In the genomic region with DNA sequence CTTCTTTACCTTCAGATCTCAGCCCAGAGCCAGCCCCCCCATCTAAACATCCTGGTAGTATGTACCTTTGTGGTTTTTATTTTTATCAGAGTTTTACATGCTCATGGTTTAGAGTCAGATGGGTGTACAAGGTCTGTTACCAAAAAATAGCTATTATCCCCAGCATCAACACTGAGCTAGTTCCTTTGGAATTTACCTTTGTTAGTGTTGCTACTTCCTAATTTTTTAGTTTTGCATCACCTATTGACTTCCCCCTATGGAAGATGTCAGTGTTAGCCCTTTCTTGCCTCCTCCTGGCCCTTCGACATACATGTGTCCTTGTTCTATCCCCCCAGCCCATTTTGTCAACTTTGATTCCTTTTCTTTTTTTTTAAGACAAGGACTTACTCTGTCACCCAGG, we compare ENCODE assay signal across 14 cellular contexts. TPM values are rescaled to one million over a fixed set of nuclear protein-coding genes. Genes with fewer than 3 reads are reported as not detected.
DNase-seq lines count a peak whose midpoint lies in the region; ATAC-seq and TF ChIP-seq lines count a peak whose summit lies in the region.
"Had no signal": no experiment of that assay in that cellular context is flagged by ENCODE, and none has a peak within 500 bp of the region (broad histone marks: within the 10 kb centered on the region; RNA-seq: fewer than 3 reads in every experiment).

No MANE protein-coding gene starts in this region.

- TF ChIP-seq POLR2A in right lobe of liver (IDR thresholded peaks at IDR 0.05) (no peak), body of pancreas (IDR thresholded peaks at IDR 0.05) (no peak)

- no peaks in the 10 kb centered on the region for H3K4me1 Mint-ChIP-seq in activated T-helper 17 cell treated with anti-CD3 and anti-CD28 coated beads, Interleukin-2, amount 50 U/mL, for 72 hours
- H3K4me1 Mint-ChIP-seq in neural crest cell, result peaks cover 30% of the 10 kb centered on the region
- H3K4me1 Mint-ChIP-seq in stimulated activated naive B cell treated with anti-CD40 and anti-IgM and Interleukin-4, amounts not matched to agents 10 μg/mL and 1 μg/mL and 100 μg/mL, for 72 hours, result peaks cover 29 to 33% of the 10 kb centered on the region in 2 donors
- H3K4me1 Mint-ChIP-seq in CD8-positive, alpha-beta T cell (ENCODE audit: low read depth), result peaks cover 16% of the 10 kb centered on the region

- no peak for TF ChIP-seq CTCF in liver (IDR thresholded peaks at IDR 0.05; ENCODE audit: low read depth, low read length, missing input control)
- TF ChIP-seq CTCF in right lobe of liver (IDR thresholded peaks at IDR 0.05), result no peak
- no peak for TF ChIP-seq CTCF in neural crest cell (conservative IDR thresholded peaks at IDR 0.05)
- no peak for TF ChIP-seq CTCF in body of pancreas (IDR thresholded peaks at IDR 0.05)
- TF ChIP-seq CTCF in CD8-positive, alpha-beta T cell (IDR thresholded peaks at IDR 0.05), result no peak

- POLR2A ChIA-PET in CD8-positive, alpha-beta T cell (lab: Charles Lee), result no interaction called here

- H3K36me3 Mint-ChIP-seq in activated T-helper 17 cell treated with anti-CD3 and anti-CD28 coated beads, Interleukin-2, amount 50 U/mL, for 72 hours (ENCODE audit: low read depth), result no peaks in the 10 kb centered on the region
- H3K36me3 Mint-ChIP-seq in neural crest cell (ENCODE audit: low read depth), result no peaks in the 10 kb centered on the region
- peaks cover 0 to 2% of the 10 kb centered on the region in 2 donors for H3K36me3 Mint-ChIP-seq in stimulated activated naive B cell treated with anti-CD40 and anti-IgM and Interleukin-4, amounts not matched to agents 10 μg/mL and 1 μg/mL and 100 μg/mL, for 72 hours
- H3K36me3 Mint-ChIP-seq in CD8-positive, alpha-beta T cell, result no peaks in the 10 kb centered on the region
- H3K36me3 Mint-ChIP-seq: CD4-positive, alpha-beta memory T cell had no signal

- CTCF ChIA-PET in CD8-positive, alpha-beta T cell (lab: Charles Lee), result interaction anchor here (0.7 to 4.6 kb wide), 13 partner anchors 9 to 178 kb away, joined by 3 to 30 read pairs (median 8); partner anchors contain the start of gene ADORA2A

- no peak overlapping the region for H3K9ac ChIP-seq in liver (ENCODE audit: low read depth in 1 of 2, low read length in 2 of 2)

- H3K9me3 Mint-ChIP-seq in activated T-helper 17 cell treated with anti-CD3 and anti-CD28 coated beads, Interleukin-2, amount 50 U/mL, for 72 hours, result no peaks in the 10 kb centered on the region
- no peaks in the 10 kb centered on the region for H3K9me3 Mint-ChIP-seq in neural crest cell
- no peaks in the 10 kb centered on the region for H3K9me3 Mint-ChIP-seq in stimulated activated naive B cell treated with anti-CD40 and anti-IgM and Interleukin-4, amounts not matched to agents 10 μg/mL and 1 μg/mL and 100 μg/mL, for 72 hours
- no peaks in the 10 kb centered on the region for H3K9me3 Mint-ChIP-seq in CD8-positive, alpha-beta T cell
- H3K9me3 Mint-ChIP-seq: CD4-positive, alpha-beta memory T cell; HFFc6 had no signal

- H3K27me3 ChIP-seq in liver (ENCODE audit: control insufficient read depth in 4 of 4, insufficient read depth in 4 of 4, low read length in 3 of 4) (no peaks in the 10 kb centered on the region), right lobe of liver (no peaks in the 10 kb centered on the region), body of pancreas (no peaks in the 10 kb centered on the region)
- no peaks in the 10 kb centered on the region for H3K27me3 ChIP-seq in effector memory CD4-positive, alpha-beta T cell (replicated peaks; ENCODE audit: control insufficient read depth, insufficient read depth, low read length, poor library complexity, severe bottlenecking)
- H3K27me3 ChIP-seq in CD8-positive, alpha-beta T cell (ENCODE audit: insufficient read depth, low read length), result no peaks in the 10 kb centered on the region

- H3K4me3 ChIP-seq in liver (ENCODE audit: low read depth in 1 of 3, low read length in 3 of 3) (no peak overlapping the region), right lobe of liver (no peak overlapping the region), body of pancreas (no peak overlapping the region)
- no peak overlapping the region for H3K4me3 ChIP-seq in effector memory CD4-positive, alpha-beta T cell (ENCODE audit: insufficient read depth, low read depth, low read length, poor library complexity, severe bottlenecking)
- no peak overlapping the region for H3K4me3 ChIP-seq in CD8-positive, alpha-beta T cell (ENCODE audit: low read depth, low read length)

- H3K4me1 ChIP-seq in liver (ENCODE audit: control insufficient read depth in 4 of 4, insufficient read depth in 4 of 4, low read length in 3 of 4), result peaks cover 9 to 95% (median 73%) of the 10 kb centered on the region in 4 donors
- H3K4me1 ChIP-seq in right lobe of liver, result peaks cover 0 to 99% (median 44%) of the 10 kb centered on the region in 4 donors
- H3K4me1 ChIP-seq in body of pancreas, result no peaks in the 10 kb centered on the region
- no peaks in the 10 kb centered on the region for H3K4me1 ChIP-seq in effector memory CD4-positive, alpha-beta T cell (ENCODE audit: control insufficient read depth, insufficient read depth, low read length, poor library complexity, severe bottlenecking)
- H3K4me1 ChIP-seq in CD8-positive, alpha-beta T cell (ENCODE audit: insufficient read depth, low read length), result peaks cover 14% of the 10 kb centered on the region

- no peak for TF ChIP-seq RAD21 in liver (IDR thresholded peaks at IDR 0.05)

- no peak for ATAC-seq in right lobe of liver
- no peak for ATAC-seq in activated T-helper 17 cell treated with anti-CD3 and anti-CD28 coated beads, Interleukin-2, amount 50 U/mL, for 72 hours (replicated peaks)
- ATAC-seq in stimulated activated naive B cell treated with anti-CD40 and anti-IgM and Interleukin-4, amounts not matched to agents 10 μg/mL and 1 μg/mL and 100 μg/mL, for 72 hours (replicated peaks), result no peak
- ATAC-seq in body of pancreas, result no peak
- ATAC-seq in CD8-positive, alpha-beta T cell, result no peak

- intact Hi-C loops in right lobe of liver (cut with DNase I), result no loop called here
- intact Hi-C loops in body of pancreas (cut with DNase I), result no loop called here
- intact Hi-C loops in CD8-positive, alpha-beta T cell (cut with DNase I, micrococcal nuclease), result loop anchor here in 1 of 2 experiments (5.0 kb wide), 1 partner anchor 175 kb away; no protein-coding TSS in a partner anchor

- H3K27ac ChIP-seq in liver (ENCODE audit: low read depth in 1 of 2, low read length in 2 of 2) (peak overlapping the region; percentile 88 to 95), right lobe of liver (peak overlapping the region in 1 of 3 donors; percentile 78), body of pancreas (no peak overlapping the region)
- H3K27ac ChIP-seq in effector memory CD4-positive, alpha-beta T cell (ENCODE audit: insufficient read depth, low read length, poor library complexity, severe bottlenecking), result no peak overlapping the region
- no peak overlapping the region for H3K27ac ChIP-seq in CD8-positive, alpha-beta T cell (ENCODE audit: low read depth, low read length)
- H3K27ac ChIP-seq: 22Rv1 had no signal

- H3K9me3 ChIP-seq in liver (ENCODE audit: control insufficient read depth in 4 of 4, low read length in 3 of 4), result no peaks in the 10 kb centered on the region
- H3K9me3 ChIP-seq in right lobe of liver, result no peaks in the 10 kb centered on the region
- no peaks in the 10 kb centered on the region for H3K9me3 ChIP-seq in body of pancreas
- no peaks in the 10 kb centered on the region for H3K9me3 ChIP-seq in effector memory CD4-positive, alpha-beta T cell (ENCODE audit: control insufficient read depth, low read length)
- no peaks in the 10 kb centered on the region for H3K9me3 ChIP-seq in CD8-positive, alpha-beta T cell (ENCODE audit: low read length)

- 91% methylated on average over 1 of the region's 1 CpG for WGBS in liver
- 71% methylated on average over 1 of the region's 1 CpG for WGBS in right lobe of liver (ENCODE audit: insufficient coverage, low coverage, low lambda C conversion rate, missing lambda C conversion rate)
- WGBS in body of pancreas, 2 donors, result 75 to 79% methylated on average over 1 of the region's 1 CpG

- H3K36me3 ChIP-seq in liver (ENCODE audit: control insufficient read depth in 4 of 4, insufficient read depth in 3 of 4, low read depth in 1 of 4, low read length in 3 of 4), result peaks cover 0 to 9% (median 0%) of the 10 kb centered on the region in 4 donors
- peaks cover 0 to 37% (median 14%) of the 10 kb centered on the region in 4 donors for H3K36me3 ChIP-seq in right lobe of liver
- no peaks in the 10 kb centered on the region for H3K36me3 ChIP-seq in body of pancreas (replicated peaks in 1 of 2; ENCODE audit: insufficient read depth in 1 of 2, low read depth in 2 of 2)
- H3K36me3 ChIP-seq in effector memory CD4-positive, alpha-beta T cell (ENCODE audit: control insufficient read depth, insufficient read depth, low read length), result no peaks in the 10 kb centered on the region
- no peaks in the 10 kb centered on the region for H3K36me3 ChIP-seq in CD8-positive, alpha-beta T cell (ENCODE audit: insufficient read depth, low read length)

- H3K27ac Mint-ChIP-seq in activated T-helper 17 cell treated with anti-CD3 and anti-CD28 coated beads, Interleukin-2, amount 50 U/mL, for 72 hours, result peak overlapping the region; percentile 44
- peak overlapping the region; percentile 8 for H3K27ac Mint-ChIP-seq in neural crest cell (ENCODE audit: unreplicated experiment)
- peak overlapping the region; percentile 26 for H3K27ac Mint-ChIP-seq in stimulated activated naive B cell treated with anti-CD40 and anti-IgM and Interleukin-4, amounts not matched to agents 10 μg/mL and 1 μg/mL and 100 μg/mL, for 72 hours
- H3K27ac Mint-ChIP-seq in CD8-positive, alpha-beta T cell, result no peak overlapping the region
- H3K27ac Mint-ChIP-seq: CD4-positive, alpha-beta memory T cell; HFFc6 had no signal

- no peak overlapping the region for H3K4me3 Mint-ChIP-seq in activated T-helper 17 cell treated with anti-CD3 and anti-CD28 coated beads, Interleukin-2, amount 50 U/mL, for 72 hours
- peak overlapping the region; percentile 11 for H3K4me3 Mint-ChIP-seq in neural crest cell
- no peak overlapping the region for H3K4me3 Mint-ChIP-seq in stimulated activated naive B cell treated with anti-CD40 and anti-IgM and Interleukin-4, amounts not matched to agents 10 μg/mL and 1 μg/mL and 100 μg/mL, for 72 hours
- H3K4me3 Mint-ChIP-seq in CD8-positive, alpha-beta T cell, result no peak overlapping the region
- H3K4me3 Mint-ChIP-seq: CD4-positive, alpha-beta memory T cell; HFFc6 had no signal

- DNase-seq in right lobe of liver (no peak), neural crest cell (ENCODE audit: low read depth, low spot score) (no peak), body of pancreas (no peak)
- DNase-seq in stimulated activated naive B cell treated with anti-CD40 and anti-IgM and Interleukin-4, amounts not matched to agents 10 μg/mL and 1 μg/mL and 100 μg/mL, for 72 hours, result no peak
- no peak for DNase-seq in effector memory CD4-positive, alpha-beta T cell
- no peak for DNase-seq in CD8-positive, alpha-beta T cell

- H3K27me3 Mint-ChIP-seq in activated T-helper 17 cell treated with anti-CD3 and anti-CD28 coated beads, Interleukin-2, amount 50 U/mL, for 72 hours, result no peaks in the 10 kb centered on the region
- H3K27me3 Mint-ChIP-seq in neural crest cell (ENCODE audit: low read depth), result peaks cover 27% of the 10 kb centered on the region
- H3K27me3 Mint-ChIP-seq in stimulated activated naive B cell treated with anti-CD40 and anti-IgM and Interleukin-4, amounts not matched to agents 10 μg/mL and 1 μg/mL and 100 μg/mL, for 72 hours, result peaks cover 0 to 8% of the 10 kb centered on the region in 2 donors
- no peaks in the 10 kb centered on the region for H3K27me3 Mint-ChIP-seq in CD8-positive, alpha-beta T cell (ENCODE audit: low read depth)
- H3K27me3 Mint-ChIP-seq: CD4-positive, alpha-beta memory T cell had no signal

RNA-seq across cellular contexts. Expression of gene UPB1, which starts 7.4 kb away (rescaled TPM):
- total RNA-seq in liver (10 to 100 TPM in 1 of 2 donors, 1 to 10 TPM in 1; 7.1 to 67.6 TPM), right lobe of liver (100 to 1,000 TPM in 3 of 6 experiments, 10 to 100 TPM in 3; 50.6 to 169 (median 100) TPM), neural crest cell (0.20 TPM in 1 of 2 replicates, not detected in the other), body of pancreas (under 1 TPM in 1 of 2 donors, not detected in 1; 0.52 TPM)
- 100 to 1,000 TPM in 1 of 2 donors, 10 to 100 TPM in 1; 50.0 to 115 TPM for polyA plus RNA-seq in liver
- 1 to 10 TPM in 1 of 2 donors, not detected in 1; 1.5 TPM for total RNA-seq in activated T-helper 17 cell treated with anti-CD3 and anti-CD28 coated beads, Interleukin-2, amount 50 U/mL, for 72 hours
- total RNA-seq in CD8-positive, alpha-beta T cell, result 1 to 10 TPM; 3.4 to 3.7 TPM
- total RNA-seq: Daoy, H1, HT1080 had no signal
- polyA plus RNA-seq: CD4-positive, alpha-beta memory T cell had no signal

RNA-seq across cellular contexts. Expression of gene GUCD1, which starts 52.4 kb away (rescaled TPM):
- total RNA-seq in liver (100 to 1,000 TPM; 176 to 202 TPM), right lobe of liver (100 to 1,000 TPM in 5 of 6 experiments, 10 to 100 TPM in 1; 94.0 to 281 (median 213) TPM), neural crest cell (94.9 and 103 TPM in 2 replicates), body of pancreas (10 to 100 TPM; 44.4 to 58.7 TPM)
- polyA plus RNA-seq in liver, result 100 to 1,000 TPM; 118 to 182 TPM
- total RNA-seq in activated T-helper 17 cell treated with anti-CD3 and anti-CD28 coated beads, Interleukin-2, amount 50 U/mL, for 72 hours, result 100 to 1,000 TPM in 1 of 2 donors, 10 to 100 TPM in 1; 90.4 to 158 TPM
- total RNA-seq in CD8-positive, alpha-beta T cell, result 10 to 100 TPM; 62.4 to 66.5 TPM

RNA-seq across cellular contexts. Expression of gene SNRPD3, which starts 53.3 kb away (rescaled TPM):
- 100 to 1,000 TPM in 1 of 2 donors, 10 to 100 TPM in 1; 91.3 to 128 TPM for total RNA-seq in liver
- polyA plus RNA-seq in liver, result 10 to 100 TPM; 57.2 to 80.6 TPM
- 100 to 1,000 TPM in 2 of 6 experiments, 10 to 100 TPM in 4; 43.3 to 180 (median 53.4) TPM for total RNA-seq in right lobe of liver
- 100 to 1,000 TPM in 1 of 2 donors, 10 to 100 TPM in 1; 81.1 to 128 TPM for total RNA-seq in activated T-helper 17 cell treated with anti-CD3 and anti-CD28 coated beads, Interleukin-2, amount 50 U/mL, for 72 hours
- 151 and 159 TPM in 2 replicates for total RNA-seq in neural crest cell
- 10 to 100 TPM; 30.4 to 65.6 TPM for total RNA-seq in body of pancreas
- total RNA-seq in CD8-positive, alpha-beta T cell, result 10 to 100 TPM; 33.1 to 35.0 TPM

Comparison
In these comparisons a context has a peak if more than half of its experiments do, and no peak if none do; other contexts are left out.
1. H3K27ac ChIP-seq: peak in liver (2 of 2); none in body of pancreas (0 of 4), effector memory CD4-positive, alpha-beta T cell (single experiment) and CD8-positive, alpha-beta T cell (single experiment).